In the genomic region with DNA sequence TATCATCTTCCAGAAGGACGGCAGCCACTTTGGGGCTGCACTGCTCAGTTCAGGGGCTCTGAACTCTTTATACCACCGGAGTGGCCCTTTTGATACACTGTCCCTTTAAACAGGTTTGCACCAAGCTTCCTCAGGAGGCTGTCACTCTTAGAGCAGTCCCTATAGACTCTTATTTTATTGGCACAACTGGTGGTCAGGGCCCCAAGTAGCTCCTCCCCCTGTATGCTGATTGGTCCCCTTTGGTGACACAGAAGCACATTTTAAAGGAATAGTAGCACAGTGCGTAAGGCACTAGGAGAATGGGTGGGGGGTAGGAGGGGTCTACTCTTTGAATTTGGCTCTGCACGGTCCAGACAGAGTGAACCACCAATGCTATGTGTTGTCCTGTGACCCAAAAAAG, we compare ENCODE assay signal across 13 cellular contexts.
DNase-seq lines count a peak whose midpoint lies in the region; ATAC-seq, FAIRE-seq and TF ChIP-seq lines count a peak whose summit lies in the region.
"Had no signal": no experiment of that assay in that cellular context is flagged by ENCODE, and none has a peak within 500 bp of the region (broad histone marks: within the 10 kb centered on the region; RNA-seq: fewer than 3 reads in every experiment).

No MANE protein-coding gene starts in this region.

- no peaks in the 10 kb centered on the region for H3K9me3 ChIP-seq in HEK293 (ENCODE audit: control insufficient read depth, insufficient read depth, low read depth, low read length)

- H3K36me3 ChIP-seq in HEK293 (ENCODE audit: control insufficient read depth in 2 of 2, insufficient read depth in 1 of 2, low read length in 2 of 2) = no peaks in the 10 kb centered on the region

- CTCF ChIA-PET in HEK293 (lab: Yijun Ruan, JAX) = interaction anchor here (0.7 kb wide), 1 partner anchor 237 kb away, joined by 3 read pairs; no protein-coding TSS in a partner anchor

- ATAC-seq in GM21526 (IDR thresholded peaks at IDR 0.05; ENCODE audit: low FRiP score, unreplicated experiment) = no peak
- ATAC-seq: sciatic nerve, T-helper 17 cell had no signal

- H3K4me3 ChIP-seq in HEK293 (ENCODE audit: low read depth, low read length) = no peak overlapping the region

- TF ChIP-seq POLR2A in erythroblast (IDR thresholded peaks at IDR 0.05; ENCODE audit: low read length) = no peak

- H3K4me1 ChIP-seq in HEK293 (ENCODE audit: control insufficient read depth, insufficient read depth, low read length) = no peaks in the 10 kb centered on the region

- DNase-seq in COLO829 (ENCODE audit: low spot score) (peak; percentile 69), NCI-H748 treated with DMSO at 0.1 percent for 48 hours (lab: John Stamatoyannopoulos, UW) (peak; percentile 23), erythroblast (lab: John Stamatoyannopoulos, UW) (peak; percentile 34 to 39), RCC 7860 (ENCODE audit: low spot score) (no peak)
- no peak for DNase-seq in activated effector memory CD4-positive, alpha-beta T cell treated with anti-CD3 and anti-CD28 coated beads, Interleukin-2, amount 50 U/mL, for 16 hours
- DNase-seq in effector CD8-positive, alpha-beta T cell (lab: John Stamatoyannopoulos, UW) = no peak
- DNase-seq: foreskin melanocyte, NCI-H2227 treated with DMSO at 0.1 percent for 48 hours, T-helper 17 cell had no signal

- H3K27ac ChIP-seq in HEK293 (ENCODE audit: extremely low read depth, low read depth, low read length) = no peak overlapping the region
- H3K27ac ChIP-seq: C4-2B had no signal

- TF ChIP-seq CTCF in HEK293 (tag by site-specific recombination; IDR thresholded peaks at IDR 0.05) = no peak

- POLR2A ChIA-PET in HEK293 (lab: Yijun Ruan, JAX) = no interaction called here

- FAIRE-seq in RCC 7860 (lab: Jason Lieb, UNC) = no peak

TF ChIP-seq in HEK293, 187 proteins besides CTCF, POLR2A, EP300 and RAD21:
- TF ChIP-seq ZNF629 (tag by site-specific recombination; IDR thresholded peaks at IDR 0.05) (no peak), PRDM6 (tag by site-specific recombination; IDR thresholded peaks at IDR 0.05) (no peak), ZNF169 (tag by site-specific recombination; IDR thresholded peaks at IDR 0.05) (no peak), SP2 (tag by site-specific recombination; IDR thresholded peaks at IDR 0.05) (0 out of 2 replicates have a peak, but pooled peaks have one; percentile 22)

Comparison
In these comparisons a context has a peak if more than half of its experiments do, and no peak if none do; other contexts are left out.
1. DNase-seq: peak in COLO829 (single experiment), NCI-H748 treated with DMSO at 0.1 percent for 48 hours (single experiment) and erythroblast (2 of 2); none in activated effector memory CD4-positive, alpha-beta T cell treated with anti-CD3 and anti-CD28 coated beads, Interleukin-2, amount 50 U/mL, for 16 hours (single experiment), effector CD8-positive, alpha-beta T cell (single experiment) and RCC 7860 (single experiment).